2 cellular contexts compared by ENCODE assay signal in genomic region chr3:139295040-139295439, GRCh38.
TF ChIP-seq lines count a peak whose summit lies in the region.

No MANE protein-coding gene starts in this region.

TF ChIP-seq in IMR-90, 13 proteins besides CTCF, POLR2A, EP300 and RAD21:
- no peak for TF ChIP-seq RCOR1 (IDR thresholded peaks at IDR 0.05; ENCODE audit: insufficient replicate concordance, low read length)
- TF ChIP-seq CEBPB (IDR thresholded peaks at IDR 0.05; ENCODE audit: low read depth, low read length) = no peak
- no peak for TF ChIP-seq SMC3 (IDR thresholded peaks at IDR 0.05; ENCODE audit: low read depth, low read length)
- TF ChIP-seq CHD1 (IDR thresholded peaks at IDR 0.05; ENCODE audit: low read depth, low read length) = no peak
- TF ChIP-seq RFX5 (IDR thresholded peaks at IDR 0.05; ENCODE audit: low read depth, low read length) = no peak
- no peak for TF ChIP-seq USF2 (IDR thresholded peaks at IDR 0.05; ENCODE audit: low read depth, low read length)

TF ChIP-seq in H1, 55 proteins besides CTCF, POLR2A, EP300 and RAD21:
- TF ChIP-seq CREB1 (IDR thresholded peaks at IDR 0.05) (no peak), ZNF274 (IDR thresholded peaks at IDR 0.05; ENCODE audit: borderline replicate concordance, extremely low read depth, low read length) (no peak), ATF3 (IDR thresholded peaks at IDR 0.05; ENCODE audit: insufficient read depth, low read depth, low read length) (no peak), SIX5 (IDR thresholded peaks at IDR 0.05; ENCODE audit: low read depth, low read length) (no peak), SAP30 (IDR thresholded peaks at IDR 0.05; ENCODE audit: insufficient read depth, insufficient replicate concordance, low read length) (no peak), CEBPB (IDR thresholded peaks at IDR 0.05; ENCODE audit: low read depth, low read length) (no peak), E2F6 (IDR thresholded peaks at IDR 0.05) (no peak), NRF1 (IDR thresholded peaks at IDR 0.05; ENCODE audit: low read depth, low read length) (no peak), CHD1 (IDR thresholded peaks at IDR 0.05; ENCODE audit: low read depth, low read length) (no peak)
TF ChIP-seq in H1: peak in this region for 0.
